8 cellular contexts compared by ENCODE assay signal in the genomic region with DNA sequence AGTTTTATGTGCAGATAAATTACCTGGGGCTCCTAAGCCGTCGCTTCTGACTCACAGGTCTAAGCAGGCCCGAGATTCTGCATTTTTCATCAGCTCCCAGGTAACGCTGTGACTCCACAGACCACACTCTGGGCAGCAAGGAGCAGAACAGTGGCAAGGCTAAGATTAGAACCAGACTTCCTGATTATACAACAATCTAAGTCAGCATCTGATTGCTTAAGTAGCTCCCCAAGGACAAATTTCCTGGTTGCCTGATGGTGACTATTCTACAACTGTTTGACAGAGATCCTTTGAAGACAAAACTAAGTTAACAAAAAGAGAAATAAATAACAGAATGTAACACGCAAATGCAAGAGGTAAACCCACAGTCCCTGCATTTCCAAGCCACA.
DNase-seq lines count a peak whose midpoint lies in the region; ATAC-seq and TF ChIP-seq lines count a peak whose summit lies in the region.

No MANE protein-coding gene starts in this region.

- H3K36me3 Mint-ChIP-seq in Calu3 (ENCODE audit: insufficient read depth, unreplicated experiment) (no peaks in the 10 kb centered on the region), WTC11 (peaks cover 7% of the 10 kb centered on the region)

- no peaks in the 10 kb centered on the region for H3K9me3 ChIP-seq in heart left ventricle
- H3K9me3 ChIP-seq in SJCRH30 (replicated peaks), result no peaks in the 10 kb centered on the region

- peak overlapping the region; percentile 52 for H3K27ac Mint-ChIP-seq in Calu3 (ENCODE audit: unreplicated experiment)
- peak overlapping the region; percentile 16; the same call in 1 of the 2 replicates for H3K27ac Mint-ChIP-seq in WTC11

- POLR2A ChIA-PET in WTC11 (lab: Charles Lee), result interaction anchor here (0.6 kb wide), 1 partner anchor 260 kb away, joined by 4 read pairs; no protein-coding TSS in a partner anchor

- no peaks in the 10 kb centered on the region for H3K27me3 ChIP-seq in heart left ventricle
- no peaks in the 10 kb centered on the region for H3K27me3 ChIP-seq in SJCRH30

- H3K4me1 ChIP-seq in heart left ventricle (peaks cover 0 to 75% (median 53%) of the 10 kb centered on the region in 12 donors), SJCRH30 (peaks cover 2% of the 10 kb centered on the region; the same call in 1 of the 2 replicates)

- H3K27me3 Mint-ChIP-seq in Calu3 (ENCODE audit: unreplicated experiment) (no peaks in the 10 kb centered on the region), WTC11 (ENCODE audit: low read depth) (no peaks in the 10 kb centered on the region)

- peak overlapping the region in 10 of 12 donors; percentile 4 to 83 (median 58) for H3K27ac ChIP-seq in heart left ventricle
- H3K27ac ChIP-seq in SJCRH30, result no peak overlapping the region

- H3K36me3 ChIP-seq in heart left ventricle (peaks cover 0 to 5% (median 3%) of the 10 kb centered on the region in 9 donors), SJCRH30 (peaks cover 2% of the 10 kb centered on the region; the same call in 1 of the 2 replicates)

- TF ChIP-seq CTCF in Calu3 (IDR thresholded peaks at IDR 0.05; ENCODE audit: unreplicated experiment) (no peak), WTC11 (IDR thresholded peaks at IDR 0.05) (no peak), heart left ventricle (IDR thresholded peaks at IDR 0.05) (no peak)

- ATAC-seq in WTC11 (no peak), heart left ventricle (peak; percentile 51 to 71 (median 60)), sciatic nerve (peak; percentile 91)

- CTCF ChIA-PET in Calu3 (lab: Charles Lee) (interaction anchor here (0.6 to 0.9 kb wide), 3 partner anchors 9 to 388 kb away, joined by 3 read pairs; no protein-coding TSS in a partner anchor), WTC11 (lab: Charles Lee) (interaction anchor here (0.6 to 0.8 kb wide), 3 partner anchors 13 to 69 kb away, joined by 3 read pairs; a partner anchor contains a TSS)

- intact Hi-C loops in Calu3 (cut with micrococcal nuclease; ENCODE audit: unreplicated experiment) (no loop called here), heart left ventricle (cut with DNase I) (no loop called here), sciatic nerve (cut with DNase I) (no loop called here)

- no peak overlapping the region for H3K4me3 Mint-ChIP-seq in Calu3 (ENCODE audit: low read depth, unreplicated experiment)
- no peak overlapping the region for H3K4me3 Mint-ChIP-seq in WTC11

- no TSS peak for BruUV-seq in Calu3 (replicated peaks; lab: Mats Ljungman, UMichigan)

- 34 to 50% (median 42%) methylated on average over 5 of the region's 5 CpGs for WGBS in heart left ventricle, 4 donors

- H3K4me3 ChIP-seq in heart left ventricle, result peak overlapping the region in 1 of 12 donors; percentile 7
- H3K4me3 ChIP-seq in SJCRH30, result no peak overlapping the region

- peaks cover 49% of the 10 kb centered on the region for H3K4me1 Mint-ChIP-seq in Calu3 (ENCODE audit: low read depth, unreplicated experiment)
- peaks cover 47% of the 10 kb centered on the region for H3K4me1 Mint-ChIP-seq in WTC11

- no peak for TF ChIP-seq POLR2A in heart left ventricle (IDR thresholded peaks at IDR 0.05)

- no peaks in the 10 kb centered on the region for H3K9me3 Mint-ChIP-seq in Calu3 (ENCODE audit: low read depth, unreplicated experiment)
- no peaks in the 10 kb centered on the region for H3K9me3 Mint-ChIP-seq in WTC11

- no peak for DNase-seq in Calu3
- DNase-seq in WTC11 (ENCODE audit: low spot score), result no peak
- DNase-seq in heart left ventricle, result no peak
- DNase-seq in sciatic nerve (ENCODE audit: low spot score), result no peak
- DNase-seq in SJCRH30, result no peak
- DNase-seq in NCI-H146 treated with DMSO at 0.1 percent for 48 hours (lab: John Stamatoyannopoulos, UW; ENCODE audit: unreplicated experiment), result no peak
- DNase-seq in NCI-H2227 treated with DMSO at 0.1 percent for 48 hours (lab: John Stamatoyannopoulos, UW), result no peak
- no peak for DNase-seq in NCI-H1105 treated with DMSO at 0.1 percent for 48 hours (lab: John Stamatoyannopoulos, UW)

TF ChIP-seq in WTC11, 78 proteins besides CTCF, POLR2A, EP300 and RAD21 (continues in another document):
- TF ChIP-seq ZNF671 (CRISPR knock-in tag; IDR thresholded peaks at IDR 0.05), result no peak
- TF ChIP-seq, protein P1, sequence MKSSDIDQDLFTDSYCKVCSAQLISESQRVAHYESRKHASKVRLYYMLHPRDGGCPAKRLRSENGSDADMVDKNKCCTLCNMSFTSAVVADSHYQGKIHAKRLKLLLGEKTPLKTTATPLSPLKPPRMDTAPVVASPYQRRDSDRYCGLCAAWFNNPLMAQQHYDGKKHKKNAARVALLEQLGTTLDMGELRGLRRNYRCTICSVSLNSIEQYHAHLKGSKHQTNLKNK (CRISPR knock-in tag; IDR thresholded peaks at IDR 0.05), result no peak
- TF ChIP-seq, protein P2, sequence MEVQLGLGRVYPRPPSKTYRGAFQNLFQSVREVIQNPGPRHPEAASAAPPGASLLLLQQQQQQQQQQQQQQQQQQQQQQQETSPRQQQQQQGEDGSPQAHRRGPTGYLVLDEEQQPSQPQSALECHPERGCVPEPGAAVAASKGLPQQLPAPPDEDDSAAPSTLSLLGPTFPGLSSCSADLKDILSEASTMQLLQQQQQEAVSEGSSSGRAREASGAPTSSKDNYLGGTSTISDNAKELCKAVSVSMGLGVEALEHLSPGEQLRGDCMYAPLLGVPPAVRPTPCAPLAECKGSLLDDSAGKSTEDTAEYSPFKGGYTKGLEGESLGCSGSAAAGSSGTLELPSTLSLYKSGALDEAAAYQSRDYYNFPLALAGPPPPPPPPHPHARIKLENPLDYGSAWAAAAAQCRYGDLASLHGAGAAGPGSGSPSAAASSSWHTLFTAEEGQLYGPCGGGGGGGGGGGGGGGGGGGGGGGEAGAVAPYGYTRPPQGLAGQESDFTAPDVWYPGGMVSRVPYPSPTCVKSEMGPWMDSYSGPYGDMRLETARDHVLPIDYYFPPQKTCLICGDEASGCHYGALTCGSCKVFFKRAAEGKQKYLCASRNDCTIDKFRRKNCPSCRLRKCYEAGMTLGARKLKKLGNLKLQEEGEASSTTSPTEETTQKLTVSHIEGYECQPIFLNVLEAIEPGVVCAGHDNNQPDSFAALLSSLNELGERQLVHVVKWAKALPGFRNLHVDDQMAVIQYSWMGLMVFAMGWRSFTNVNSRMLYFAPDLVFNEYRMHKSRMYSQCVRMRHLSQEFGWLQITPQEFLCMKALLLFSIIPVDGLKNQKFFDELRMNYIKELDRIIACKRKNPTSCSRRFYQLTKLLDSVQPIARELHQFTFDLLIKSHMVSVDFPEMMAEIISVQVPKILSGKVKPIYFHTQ (CRISPR knock-in tag; IDR thresholded peaks at IDR 0.05), result no peak
- TF ChIP-seq, protein P3, sequence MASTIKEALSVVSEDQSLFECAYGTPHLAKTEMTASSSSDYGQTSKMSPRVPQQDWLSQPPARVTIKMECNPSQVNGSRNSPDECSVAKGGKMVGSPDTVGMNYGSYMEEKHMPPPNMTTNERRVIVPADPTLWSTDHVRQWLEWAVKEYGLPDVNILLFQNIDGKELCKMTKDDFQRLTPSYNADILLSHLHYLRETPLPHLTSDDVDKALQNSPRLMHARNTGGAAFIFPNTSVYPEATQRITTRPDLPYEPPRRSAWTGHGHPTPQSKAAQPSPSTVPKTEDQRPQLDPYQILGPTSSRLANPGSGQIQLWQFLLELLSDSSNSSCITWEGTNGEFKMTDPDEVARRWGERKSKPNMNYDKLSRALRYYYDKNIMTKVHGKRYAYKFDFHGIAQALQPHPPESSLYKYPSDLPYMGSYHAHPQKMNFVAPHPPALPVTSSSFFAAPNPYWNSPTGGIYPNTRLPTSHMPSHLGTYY (CRISPR knock-in tag; IDR thresholded peaks at IDR 0.05), result no peak
- TF ChIP-seq, protein P4, sequence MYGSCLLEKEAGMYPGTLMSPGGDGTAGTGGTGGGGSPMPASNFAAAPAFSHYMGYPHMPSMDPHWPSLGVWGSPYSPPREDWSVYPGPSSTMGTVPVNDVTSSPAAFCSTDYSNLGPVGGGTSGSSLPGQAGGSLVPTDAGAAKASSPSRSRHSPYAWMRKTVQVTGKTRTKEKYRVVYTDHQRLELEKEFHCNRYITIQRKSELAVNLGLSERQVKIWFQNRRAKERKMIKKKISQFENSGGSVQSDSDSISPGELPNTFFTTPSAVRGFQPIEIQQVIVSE (CRISPR knock-in tag; IDR thresholded peaks at IDR 0.05; ENCODE audit: borderline replicate concordance), result no peak
- TF ChIP-seq, protein P5, sequence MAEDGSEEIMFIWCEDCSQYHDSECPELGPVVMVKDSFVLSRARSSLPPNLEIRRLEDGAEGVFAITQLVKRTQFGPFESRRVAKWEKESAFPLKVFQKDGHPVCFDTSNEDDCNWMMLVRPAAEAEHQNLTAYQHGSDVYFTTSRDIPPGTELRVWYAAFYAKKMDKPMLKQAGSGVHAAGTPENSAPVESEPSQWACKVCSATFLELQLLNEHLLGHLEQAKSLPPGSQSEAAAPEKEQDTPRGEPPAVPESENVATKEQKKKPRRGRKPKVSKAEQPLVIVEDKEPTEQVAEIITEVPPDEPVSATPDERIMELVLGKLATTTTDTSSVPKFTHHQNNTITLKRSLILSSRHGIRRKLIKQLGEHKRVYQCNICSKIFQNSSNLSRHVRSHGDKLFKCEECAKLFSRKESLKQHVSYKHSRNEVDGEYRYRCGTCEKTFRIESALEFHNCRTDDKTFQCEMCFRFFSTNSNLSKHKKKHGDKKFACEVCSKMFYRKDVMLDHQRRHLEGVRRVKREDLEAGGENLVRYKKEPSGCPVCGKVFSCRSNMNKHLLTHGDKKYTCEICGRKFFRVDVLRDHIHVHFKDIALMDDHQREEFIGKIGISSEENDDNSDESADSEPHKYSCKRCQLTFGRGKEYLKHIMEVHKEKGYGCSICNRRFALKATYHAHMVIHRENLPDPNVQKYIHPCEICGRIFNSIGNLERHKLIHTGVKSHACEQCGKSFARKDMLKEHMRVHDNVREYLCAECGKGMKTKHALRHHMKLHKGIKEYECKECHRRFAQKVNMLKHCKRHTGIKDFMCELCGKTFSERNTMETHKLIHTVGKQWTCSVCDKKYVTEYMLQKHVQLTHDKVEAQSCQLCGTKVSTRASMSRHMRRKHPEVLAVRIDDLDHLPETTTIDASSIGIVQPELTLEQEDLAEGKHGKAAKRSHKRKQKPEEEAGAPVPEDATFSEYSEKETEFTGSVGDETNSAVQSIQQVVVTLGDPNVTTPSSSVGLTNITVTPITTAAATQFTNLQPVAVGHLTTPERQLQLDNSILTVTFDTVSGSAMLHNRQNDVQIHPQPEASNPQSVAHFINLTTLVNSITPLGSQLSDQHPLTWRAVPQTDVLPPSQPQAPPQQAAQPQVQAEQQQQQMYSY (CRISPR knock-in tag; IDR thresholded peaks at IDR 0.05), result no peak
- TF ChIP-seq, protein P6, sequence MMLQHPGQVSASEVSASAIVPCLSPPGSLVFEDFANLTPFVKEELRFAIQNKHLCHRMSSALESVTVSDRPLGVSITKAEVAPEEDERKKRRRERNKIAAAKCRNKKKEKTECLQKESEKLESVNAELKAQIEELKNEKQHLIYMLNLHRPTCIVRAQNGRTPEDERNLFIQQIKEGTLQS (CRISPR knock-in tag; conservative IDR thresholded peaks at IDR 0.05), result no peak
- no peak for TF ChIP-seq GTF2I (CRISPR knock-in tag; conservative IDR thresholded peaks at IDR 0.05)
- TF ChIP-seq GRHL2 (CRISPR knock-in tag; IDR thresholded peaks at IDR 0.05; ENCODE audit: insufficient replicate concordance, severe bottlenecking), result no peak
- TF ChIP-seq MYBL2 (CRISPR knock-in tag; IDR thresholded peaks at IDR 0.05), result no peak
- no peak for TF ChIP-seq SOX15 (CRISPR knock-in tag; IDR thresholded peaks at IDR 0.05)
